ENCODE assay signal across 11 cellular contexts in the genomic region with DNA sequence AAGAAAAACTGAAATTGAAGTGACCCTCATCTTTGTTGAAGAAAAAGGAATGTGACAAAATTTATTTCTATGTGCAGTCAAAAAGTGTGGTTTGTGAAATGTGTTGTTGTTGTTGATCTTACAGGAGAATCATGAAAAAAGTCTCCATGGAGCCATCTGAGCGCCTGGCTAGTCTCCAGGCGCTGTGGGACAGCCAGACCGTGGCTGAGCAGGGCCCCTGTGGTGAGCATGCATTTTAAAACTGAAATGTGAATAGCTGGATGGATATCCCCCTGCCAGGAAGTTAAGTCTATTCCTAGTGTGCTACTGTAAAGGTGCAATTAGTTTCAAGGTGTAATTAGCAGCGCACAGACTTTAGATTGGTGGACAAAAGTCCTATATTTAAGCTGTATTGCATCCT.
DNase-seq lines count a peak whose midpoint lies in the region; ATAC-seq lines count a peak whose summit lies in the region.
"Had no signal": no experiment of that assay in that cellular context is flagged by ENCODE, and none has a peak within 500 bp of the region (broad histone marks: within the 10 kb centered on the region; RNA-seq: fewer than 3 reads in every experiment).

No MANE protein-coding gene starts in this region.

- H3K36me3 ChIP-seq in rectal smooth muscle tissue (ENCODE audit: control insufficient read depth, insufficient read depth, low read length), result no peaks in the 10 kb centered on the region

- H3K4me1 Mint-ChIP-seq in activated T-helper 17 cell treated with anti-CD3 and anti-CD28 coated beads, Interleukin-2, amount 50 U/mL, for 72 hours, result peaks cover 6% of the 10 kb centered on the region

- no peak overlapping the region for H3K9ac ChIP-seq in rectal smooth muscle tissue (ENCODE audit: low read length)

- H3K27ac Mint-ChIP-seq in activated T-helper 17 cell treated with anti-CD3 and anti-CD28 coated beads, Interleukin-2, amount 50 U/mL, for 72 hours, result no peak overlapping the region
- H3K27ac Mint-ChIP-seq: activated CD8-positive, alpha-beta memory T cell treated with anti-CD3 and anti-CD28 coated beads, Interleukin-2, amount 10 ng/mL, durations not matched to agents 7 days and 5 days; activated naive CD8-positive, alpha-beta T cell treated with anti-CD3 and anti-CD28 coated beads, Interleukin-2, amount 50 U/mL, for 24 hours had no signal

- no peaks in the 10 kb centered on the region for H3K36me3 Mint-ChIP-seq in activated T-helper 17 cell treated with anti-CD3 and anti-CD28 coated beads, Interleukin-2, amount 50 U/mL, for 72 hours (ENCODE audit: low read depth)

- no peak overlapping the region for H3K27ac ChIP-seq in rectal smooth muscle tissue (ENCODE audit: low read depth, low read length)

- H3K27me3 Mint-ChIP-seq in activated T-helper 17 cell treated with anti-CD3 and anti-CD28 coated beads, Interleukin-2, amount 50 U/mL, for 72 hours, result no peaks in the 10 kb centered on the region
- H3K27me3 Mint-ChIP-seq: activated CD8-positive, alpha-beta memory T cell treated with anti-CD3 and anti-CD28 coated beads, Interleukin-2, amount 10 ng/mL, durations not matched to agents 7 days and 5 days; activated naive CD8-positive, alpha-beta T cell treated with anti-CD3 and anti-CD28 coated beads, Interleukin-2, amount 50 U/mL, for 24 hours had no signal

- peak overlapping the region; percentile 27 for H3K4me3 ChIP-seq in rectal smooth muscle tissue (ENCODE audit: low read length)

- peaks cover 3% of the 10 kb centered on the region for H3K9me3 Mint-ChIP-seq in activated T-helper 17 cell treated with anti-CD3 and anti-CD28 coated beads, Interleukin-2, amount 50 U/mL, for 72 hours

- ATAC-seq in activated T-helper 17 cell treated with anti-CD3 and anti-CD28 coated beads, Interleukin-2, amount 50 U/mL, for 72 hours (replicated peaks), result no peak
- ATAC-seq: activated CD8-positive, alpha-beta memory T cell treated with anti-CD3 and anti-CD28 coated beads, Interleukin-2, amount 10 ng/mL, durations not matched to agents 7 days and 5 days; activated naive CD8-positive, alpha-beta T cell treated with anti-CD3 and anti-CD28 coated beads, Interleukin-2, amount 50 U/mL, for 24 hours had no signal

- H3K27me3 ChIP-seq in rectal smooth muscle tissue (ENCODE audit: control insufficient read depth, insufficient read depth, low read length), result no peaks in the 10 kb centered on the region

- DNase-seq in NCI-H2029 (lab: John Stamatoyannopoulos, UW), result peak; percentile 11
- DNase-seq in NCI-H2029 treated with DMSO at 0.1 percent for 48 hours (lab: John Stamatoyannopoulos, UW), result no peak
- peak; percentile 68 for DNase-seq in NCI-H2171 treated with DMSO at 0.1 percent for 48 hours (lab: John Stamatoyannopoulos, UW)
- DNase-seq in cerebellar cortex (ENCODE audit: low spot score), result peak; percentile 72
- no peak for DNase-seq in HuH-7 (ENCODE audit: low spot score)
- DNase-seq in LoVo (ENCODE audit: low spot score), result no peak
- DNase-seq: activated CD8-positive, alpha-beta memory T cell treated with anti-CD3 and anti-CD28 coated beads, Interleukin-2, amount 10 ng/mL, durations not matched to agents 7 days and 5 days; activated naive CD8-positive, alpha-beta T cell treated with anti-CD3 and anti-CD28 coated beads, Interleukin-2, amount 50 U/mL, for 24 hours; effector CD4-positive, alpha-beta T cell had no signal

- H3K4me3 Mint-ChIP-seq in activated T-helper 17 cell treated with anti-CD3 and anti-CD28 coated beads, Interleukin-2, amount 50 U/mL, for 72 hours, result no peak overlapping the region
- H3K4me3 Mint-ChIP-seq: activated CD8-positive, alpha-beta memory T cell treated with anti-CD3 and anti-CD28 coated beads, Interleukin-2, amount 10 ng/mL, durations not matched to agents 7 days and 5 days; activated naive CD8-positive, alpha-beta T cell treated with anti-CD3 and anti-CD28 coated beads, Interleukin-2, amount 50 U/mL, for 24 hours had no signal

- no peaks in the 10 kb centered on the region for H3K4me1 ChIP-seq in rectal smooth muscle tissue (ENCODE audit: control insufficient read depth, insufficient read depth, low read length)

Comparison
In these comparisons a context has a peak if more than half of its experiments do, and no peak if none do; other contexts are left out.
1. DNase-seq: peak in NCI-H2029 (single experiment), NCI-H2171 treated with DMSO at 0.1 percent for 48 hours (single experiment) and cerebellar cortex (single experiment); none in NCI-H2029 treated with DMSO at 0.1 percent for 48 hours (single experiment), HuH-7 (single experiment) and LoVo (single experiment).